ENCODE assay signal across 18 cellular contexts in the genomic region with DNA sequence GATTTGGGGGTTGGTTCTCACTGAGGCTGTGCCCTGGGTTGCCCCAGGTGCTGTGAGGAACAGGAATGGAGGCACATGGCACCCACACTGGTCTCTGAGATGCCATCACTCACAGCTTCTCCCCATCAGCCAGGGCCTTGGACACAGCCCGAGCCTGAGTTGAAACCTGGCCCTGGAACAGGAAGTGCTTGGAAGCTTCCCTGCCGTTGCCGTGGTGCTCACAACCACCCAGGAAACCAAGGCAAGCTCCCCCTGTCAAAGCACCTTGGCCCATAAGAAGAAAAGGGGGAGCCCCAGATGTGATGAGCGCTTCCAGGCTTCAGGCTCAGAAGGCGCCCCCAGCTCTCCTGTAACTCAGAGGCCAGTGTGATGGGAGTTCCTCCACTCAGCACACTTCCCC. TPM values are rescaled to one million over a fixed set of nuclear protein-coding genes. Genes with fewer than 3 reads are reported as not detected.
A peak's percentile ranks its signal among the peaks of the same experiment; 100 is the strongest.
DNase-seq lines count a peak whose midpoint lies in the region; ATAC-seq and TF ChIP-seq lines count a peak whose summit lies in the region.
"Had no signal": no experiment of that assay in that cellular context is flagged by ENCODE, and none has a peak within 500 bp of the region (broad histone marks: within the 10 kb centered on the region; RNA-seq: fewer than 3 reads in every experiment).

Gene BTBD16 (plus strand): TSS at position 221 of the 400 bp plus-strand sequence. CDS start 3,786 bp downstream, outside the sequence.

- no peak for TF ChIP-seq POLR2A in suprapubic skin (IDR thresholded peaks at IDR 0.05)

- H3K4me3 ChIP-seq in coronary artery (no peak within 1 kb of the TSS), suprapubic skin (no peak within 1 kb of the TSS)
- H3K4me3 ChIP-seq: HAP-1 had no signal

- peak; percentile 42 for DNase-seq in activated effector memory CD4-positive, alpha-beta T cell treated with anti-CD3 and anti-CD28 coated beads, Interleukin-2, amount 50 U/mL, for 16 hours
- DNase-seq in activated effector memory CD4-positive, alpha-beta T cell treated with Interleukin-2 at 50 U/mL for 16 hours: no peak
- DNase-seq in coronary artery (ENCODE audit: low spot score) (peak; percentile 60), mesenteric fat pad (ENCODE audit: low spot score) (peak; percentile 71), suprapubic skin (ENCODE audit: low spot score in 2 of 2) (peak; percentile 41 to 45), SKM-1 (lab: John Stamatoyannopoulos, UW; ENCODE audit: unreplicated experiment) (no peak), HK-2 (ENCODE audit: unreplicated experiment) (no peak)
- DNase-seq: 8988T; ACHN; CD4-positive, alpha-beta memory T cell; COR-L47; DND-41; GDM1 had no signal

- H3K4me1 ChIP-seq in suprapubic skin: no peaks in the 10 kb centered on the region
- H3K4me1 ChIP-seq: HAP-1 had no signal

- TF ChIP-seq EP300 in suprapubic skin (IDR thresholded peaks at IDR 0.05): no peak

- TF ChIP-seq CTCF in coronary artery (IDR thresholded peaks at IDR 0.05) (no peak), suprapubic skin (IDR thresholded peaks at IDR 0.05) (no peak)

- H3K27ac ChIP-seq in coronary artery (no peak within 1 kb of the TSS), suprapubic skin (no peak within 1 kb of the TSS)
- H3K27ac ChIP-seq: C4-2B, HL-60 had no signal

- no peaks in the 10 kb centered on the region for H3K9me3 ChIP-seq in suprapubic skin
- H3K9me3 ChIP-seq: HAP-1 had no signal

- ATAC-seq in GM19467 (IDR thresholded peaks at IDR 0.05; ENCODE audit: unreplicated experiment): no peak

- no peaks in the 10 kb centered on the region for H3K27me3 ChIP-seq in suprapubic skin

- H3K36me3 ChIP-seq in suprapubic skin: peaks cover 15% of the 10 kb centered on the region
- H3K36me3 ChIP-seq: HAP-1 had no signal

- WGBS in suprapubic skin: 56% methylated on average over 4 of the region's 5 CpGs

RNA-seq across cellular contexts. Expression of gene BTBD16, which starts in this region (rescaled TPM):
- not detected for total RNA-seq in mesenteric fat pad
- 10 to 100 TPM in 1 of 4 donors, 1 to 10 TPM in 2, under 1 TPM in 1; 0.85 to 10.2 (median 5.1) TPM for total RNA-seq in suprapubic skin
- total RNA-seq: CD4-positive, alpha-beta memory T cell; H1 had no signal

Comparison
In these comparisons a context has a peak if more than half of its experiments do, and no peak if none do; other contexts are left out.
1. DNase-seq: peak in activated effector memory CD4-positive, alpha-beta T cell treated with anti-CD3 and anti-CD28 coated beads, Interleukin-2, amount 50 U/mL, for 16 hours (single experiment), coronary artery (single experiment) and suprapubic skin (2 of 2); none in activated effector memory CD4-positive, alpha-beta T cell treated with Interleukin-2 at 50 U/mL for 16 hours (single experiment), SKM-1 (single experiment) and HK-2 (single experiment).
2. Peak in DNase-seq in mesenteric fat pad; RNA of the gene not detected or under 1 TPM.